1 cellular context compared by ENCODE assay signal in the genomic region with DNA sequence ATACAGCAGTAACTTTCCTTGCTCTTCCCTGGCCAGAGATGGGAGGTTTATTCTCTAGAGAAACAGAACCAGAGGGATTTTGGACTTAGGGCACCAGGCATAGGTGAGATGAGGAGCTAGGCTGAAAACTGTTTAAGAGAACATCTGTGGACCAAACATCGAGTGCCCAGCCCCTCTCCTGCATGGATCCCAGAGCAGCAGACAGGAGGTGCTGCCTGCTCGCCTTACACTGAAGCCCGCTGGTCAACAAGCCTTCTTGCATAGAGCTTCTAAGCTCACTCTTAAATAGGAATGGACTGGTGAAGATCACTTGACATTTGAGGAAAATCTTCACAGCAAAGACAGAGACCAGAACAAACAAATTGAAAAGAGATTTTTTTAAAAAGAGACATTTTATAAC.
TF ChIP-seq lines count a peak whose summit lies in the region.

No MANE protein-coding gene starts in this region.

TF ChIP-seq in H1, 55 proteins besides CTCF, POLR2A, EP300 and RAD21:
- no peak for TF ChIP-seq TBP (IDR thresholded peaks at IDR 0.05; ENCODE audit: low read depth, low read length)
- TF ChIP-seq, protein P1, sequence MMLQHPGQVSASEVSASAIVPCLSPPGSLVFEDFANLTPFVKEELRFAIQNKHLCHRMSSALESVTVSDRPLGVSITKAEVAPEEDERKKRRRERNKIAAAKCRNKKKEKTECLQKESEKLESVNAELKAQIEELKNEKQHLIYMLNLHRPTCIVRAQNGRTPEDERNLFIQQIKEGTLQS (IDR thresholded peaks at IDR 0.05; ENCODE audit: insufficient read depth, low read depth, low read length), result no peak
- no peak for TF ChIP-seq POLR2AphosphoS5 (IDR thresholded peaks at IDR 0.05; ENCODE audit: low read depth, low read length)
- TF ChIP-seq RXRA (IDR thresholded peaks at IDR 0.05; ENCODE audit: insufficient read depth, low read depth, low read length), result no peak
- TF ChIP-seq ATF2 (IDR thresholded peaks at IDR 0.05; ENCODE audit: low read length), result no peak
